Comparison of ENCODE assay signal across 8 cellular contexts in the genomic region with DNA sequence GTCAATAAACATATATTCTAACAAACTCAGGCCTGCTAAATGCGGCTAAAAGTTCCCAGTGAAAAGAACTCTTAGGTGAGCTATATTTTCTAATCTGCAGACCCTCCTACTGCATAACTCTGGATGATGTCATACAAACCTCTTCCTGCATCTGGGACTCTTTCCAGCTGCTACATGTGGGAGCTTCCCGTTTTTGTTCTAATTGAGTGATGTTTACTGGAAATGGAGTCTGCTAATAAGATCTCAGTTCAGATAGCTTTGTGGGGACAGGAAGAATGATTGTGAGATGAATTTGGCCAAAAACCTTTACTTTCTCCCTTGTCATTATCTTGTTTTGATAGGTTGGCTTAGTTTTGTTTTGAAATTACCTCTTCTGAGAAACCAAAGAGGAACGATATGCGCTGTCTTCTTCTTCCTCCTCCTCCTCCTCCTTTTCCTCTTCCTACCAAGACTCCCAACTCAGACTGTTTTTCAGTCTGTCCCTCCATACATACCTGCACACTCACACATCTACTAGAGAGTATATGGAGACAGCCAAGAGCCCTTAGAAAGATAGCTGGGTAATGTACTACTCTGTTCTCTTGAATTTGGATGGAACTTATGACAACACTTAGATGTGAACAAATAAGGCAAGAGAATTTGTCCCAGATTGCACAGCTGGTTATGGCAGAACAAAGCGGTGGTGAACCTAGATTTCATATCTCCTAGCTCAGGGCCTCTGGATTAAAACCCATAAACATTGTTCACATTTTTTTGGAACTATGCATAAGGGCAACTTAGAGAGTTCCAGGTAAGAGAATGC.
A peak's percentile ranks its signal among the peaks of the same experiment; 100 is the strongest.
DNase-seq lines count a peak whose midpoint lies in the region; ATAC-seq and TF ChIP-seq lines count a peak whose summit lies in the region.
"Had no signal": no experiment of that assay in that cellular context is flagged by ENCODE, and none has a peak within 500 bp of the region (broad histone marks: within the 10 kb centered on the region; RNA-seq: fewer than 3 reads in every experiment).

No MANE protein-coding gene starts in this region.

- peaks cover 5% of the 10 kb centered on the region for H3K36me3 Mint-ChIP-seq in T-helper 2 cell treated with Interferon-gamma antibody and Interleukin-4, amounts not matched to agents 5 μg/mL and 100 μg/mL, for 36 hours (ENCODE audit: low read depth)

- H3K4me1 Mint-ChIP-seq in T-helper 2 cell treated with Interferon-gamma antibody and Interleukin-4, amounts not matched to agents 5 μg/mL and 100 μg/mL, for 36 hours (ENCODE audit: low read depth): peaks cover 59% of the 10 kb centered on the region

- ATAC-seq in GM19395 (IDR thresholded peaks at IDR 0.05; ENCODE audit: unreplicated experiment): no peak

- peak overlapping the region in 16 of 21 experiments; percentile 12 to 76 (median 50) for H3K27ac ChIP-seq in skin epidermis
- H3K27ac ChIP-seq: ovary had no signal

- DNase-seq in HCEC 1CT: peak; percentile 69
- DNase-seq in T-helper 2 cell treated with Interferon-gamma antibody and Interleukin-4, amounts not matched to agents 5 μg/mL and 100 μg/mL, for 36 hours (ENCODE audit: low spot score): no peak
- DNase-seq in foreskin fibroblast: peak; percentile 65 to 84
- DNase-seq in activated CD4-positive, alpha-beta T cell treated with anti-CD3 and anti-CD28 coated beads, Interleukin-2, amount 50 U/mL, for 48 hours: no peak
- no peak for DNase-seq in COLO668 (lab: John Stamatoyannopoulos, UW; ENCODE audit: unreplicated experiment)

- H3K4me3 ChIP-seq in foreskin fibroblast (ENCODE audit: low read depth in 1 of 2, low read length in 2 of 2) (no peak overlapping the region), skin epidermis (no peak overlapping the region)
- H3K4me3 ChIP-seq: ovary had no signal

- H3K27me3 Mint-ChIP-seq in T-helper 2 cell treated with Interferon-gamma antibody and Interleukin-4, amounts not matched to agents 5 μg/mL and 100 μg/mL, for 36 hours (ENCODE audit: low read depth): no peaks in the 10 kb centered on the region

- TF ChIP-seq CTCF in foreskin fibroblast (IDR thresholded peaks at IDR 0.05; ENCODE audit: low read depth, low read length): no peak

- H3K27ac Mint-ChIP-seq in T-helper 2 cell treated with Interferon-gamma antibody and Interleukin-4, amounts not matched to agents 5 μg/mL and 100 μg/mL, for 36 hours: peak overlapping the region; percentile 87

- H3K9me3 Mint-ChIP-seq in T-helper 2 cell treated with Interferon-gamma antibody and Interleukin-4, amounts not matched to agents 5 μg/mL and 100 μg/mL, for 36 hours: no peaks in the 10 kb centered on the region

- peak overlapping the region; percentile 73 for H3K4me3 Mint-ChIP-seq in T-helper 2 cell treated with Interferon-gamma antibody and Interleukin-4, amounts not matched to agents 5 μg/mL and 100 μg/mL, for 36 hours

Comparison
In these comparisons a context has a peak if more than half of its experiments do, and no peak if none do; other contexts are left out.
1. DNase-seq: peak in HCEC 1CT (single experiment) and foreskin fibroblast (2 of 2); none in T-helper 2 cell treated with Interferon-gamma antibody and Interleukin-4, amounts not matched to agents 5 μg/mL and 100 μg/mL, for 36 hours (single experiment), activated CD4-positive, alpha-beta T cell treated with anti-CD3 and anti-CD28 coated beads, Interleukin-2, amount 50 U/mL, for 48 hours (0 of 2) and COLO668 (single experiment).